8 cellular contexts compared by ENCODE assay signal in the genomic region with DNA sequence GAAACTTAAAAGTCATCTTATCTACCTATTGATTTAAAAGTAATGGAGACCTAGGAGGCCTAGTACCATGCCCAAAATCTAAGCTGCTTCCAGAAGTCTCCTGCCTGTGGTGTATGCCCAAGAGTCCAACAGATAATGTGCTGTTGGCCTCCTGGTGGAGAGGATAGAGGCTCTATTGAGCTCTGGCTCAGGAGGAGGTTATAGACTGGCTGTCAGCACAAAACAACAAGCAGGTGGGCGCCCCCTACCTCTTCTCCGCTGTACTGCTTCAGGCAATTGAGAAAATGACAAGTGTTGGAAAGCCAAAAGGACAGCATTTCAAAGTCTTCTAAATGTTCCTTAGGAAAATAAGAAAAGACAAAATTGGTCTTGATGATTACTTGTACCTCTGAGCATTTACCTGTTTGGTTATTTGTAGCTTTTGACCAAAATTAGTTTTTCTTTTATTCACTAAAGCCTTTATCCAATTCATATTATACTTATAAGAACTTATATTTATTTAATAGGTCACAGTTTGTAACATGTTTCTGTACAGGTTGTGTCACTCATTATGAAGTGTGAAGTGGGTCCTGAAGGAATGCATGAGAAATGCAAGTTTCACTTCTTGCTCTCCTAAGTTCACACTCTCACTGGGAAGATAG. TPM values are rescaled to one million over a fixed set of nuclear protein-coding genes. Genes with fewer than 3 reads are reported as not detected.
DNase-seq lines count a peak whose midpoint lies in the region; ATAC-seq, FAIRE-seq and TF ChIP-seq lines count a peak whose summit lies in the region.

No MANE protein-coding gene starts in this region.

- peak; percentile 97 for TF ChIP-seq CTCF in A673 (conservative IDR thresholded peaks at IDR 0.05; ENCODE audit: low read depth, low read length)

- peaks cover 2% of the 10 kb centered on the region for H3K4me1 Mint-ChIP-seq in activated CD4-positive, alpha-beta memory T cell treated with anti-CD3 and anti-CD28 coated beads, Interleukin-2, amount 10 ng/mL, durations not matched to agents 7 days and 5 days
- peaks cover 0 to 1% of the 10 kb centered on the region in 2 donors for H3K4me1 Mint-ChIP-seq in effector memory CD8-positive, alpha-beta T cell (ENCODE audit: low read depth in 2 of 2)
- peaks cover 0 to 6% (median 2%) of the 10 kb centered on the region in 4 donors for H3K4me1 Mint-ChIP-seq in naive thymus-derived CD8-positive, alpha-beta T cell

- POLR2A ChIA-PET in A673 (lab: Charles Lee; ENCODE audit: low non-redundant PET) = no interaction called here
- POLR2A ChIA-PET in activated CD4-positive, alpha-beta memory T cell treated with anti-CD3 and anti-CD28 coated beads, Interleukin-2, amount 10 ng/mL, durations not matched to agents 7 days and 5 days (lab: Charles Lee) = interaction anchor here (0.6 to 2.3 kb wide), 4 partner anchors 25 to 244 kb away, joined by 4 to 18 read pairs (median 4); no protein-coding TSS in a partner anchor
- POLR2A ChIA-PET in naive thymus-derived CD8-positive, alpha-beta T cell (lab: Charles Lee) = interaction anchor here (1.8 kb wide), 1 partner anchor 29 kb away, joined by 9 read pairs; no protein-coding TSS in a partner anchor

- no peak overlapping the region for H3K4me3 ChIP-seq in A673 (ENCODE audit: low read depth, low read length, poor library complexity, severe bottlenecking)

- no peaks in the 10 kb centered on the region for H3K9me3 Mint-ChIP-seq in activated CD4-positive, alpha-beta memory T cell treated with anti-CD3 and anti-CD28 coated beads, Interleukin-2, amount 10 ng/mL, durations not matched to agents 7 days and 5 days
- no peaks in the 10 kb centered on the region for H3K9me3 Mint-ChIP-seq in effector memory CD8-positive, alpha-beta T cell
- no peaks in the 10 kb centered on the region for H3K9me3 Mint-ChIP-seq in naive thymus-derived CD8-positive, alpha-beta T cell

- H3K27me3 Mint-ChIP-seq in activated CD4-positive, alpha-beta memory T cell treated with anti-CD3 and anti-CD28 coated beads, Interleukin-2, amount 10 ng/mL, durations not matched to agents 7 days and 5 days = no peaks in the 10 kb centered on the region
- no peaks in the 10 kb centered on the region for H3K27me3 Mint-ChIP-seq in effector memory CD8-positive, alpha-beta T cell
- no peaks in the 10 kb centered on the region for H3K27me3 Mint-ChIP-seq in naive thymus-derived CD8-positive, alpha-beta T cell

- no peaks in the 10 kb centered on the region for H3K27me3 ChIP-seq in A673 (replicated peaks; ENCODE audit: insufficient read depth, low read depth, low read length, poor library complexity)

- CTCF ChIA-PET in A673 (lab: Charles Lee) = interaction anchor here (0.6 to 1.2 kb wide), 6 partner anchors 9 to 237 kb away, joined by 3 to 5 read pairs (median 4); a partner anchor contains a TSS
- CTCF ChIA-PET in activated CD4-positive, alpha-beta memory T cell treated with anti-CD3 and anti-CD28 coated beads, Interleukin-2, amount 10 ng/mL, durations not matched to agents 7 days and 5 days (lab: Charles Lee) = interaction anchor here (0.7 to 2.8 kb wide), 36 partner anchors 9 to 325 kb away, joined by 3 to 24 read pairs (median 4); no protein-coding TSS in a partner anchor

- ATAC-seq in HG03066 (IDR thresholded peaks at IDR 0.05; ENCODE audit: low read depth, unreplicated experiment) = peak; percentile 80
- peak; percentile 100 for ATAC-seq in effector memory CD8-positive, alpha-beta T cell (replicated peaks)
- peak; percentile 99 to 100 for ATAC-seq in naive thymus-derived CD8-positive, alpha-beta T cell

- peak; percentile 83 for FAIRE-seq in GM18507 (lab: Jason Lieb, UNC)

- no peaks in the 10 kb centered on the region for H3K4me1 ChIP-seq in A673 (ENCODE audit: insufficient read depth, low read length, poor library complexity, severe bottlenecking)

- no peaks in the 10 kb centered on the region for H3K36me3 Mint-ChIP-seq in activated CD4-positive, alpha-beta memory T cell treated with anti-CD3 and anti-CD28 coated beads, Interleukin-2, amount 10 ng/mL, durations not matched to agents 7 days and 5 days (ENCODE audit: low read depth)
- H3K36me3 Mint-ChIP-seq in effector memory CD8-positive, alpha-beta T cell (ENCODE audit: insufficient read depth) = no peaks in the 10 kb centered on the region
- H3K36me3 Mint-ChIP-seq in naive thymus-derived CD8-positive, alpha-beta T cell = no peaks in the 10 kb centered on the region

- intact Hi-C loops in A673 (cut with micrococcal nuclease; ENCODE audit: unreplicated experiment) = loop anchor here (5.0 kb wide), 1 partner anchor 426 kb away; no protein-coding TSS in a partner anchor

- H3K36me3 ChIP-seq in A673 (ENCODE audit: insufficient read depth, low read length, poor library complexity, severe bottlenecking) = no peaks in the 10 kb centered on the region

- H3K9me3 ChIP-seq in A673 (ENCODE audit: low read depth, low read length, poor library complexity, severe bottlenecking) = no peaks in the 10 kb centered on the region

- no peak overlapping the region for H3K27ac Mint-ChIP-seq in activated CD4-positive, alpha-beta memory T cell treated with anti-CD3 and anti-CD28 coated beads, Interleukin-2, amount 10 ng/mL, durations not matched to agents 7 days and 5 days
- no peak overlapping the region for H3K27ac Mint-ChIP-seq in effector memory CD8-positive, alpha-beta T cell
- H3K27ac Mint-ChIP-seq in naive thymus-derived CD8-positive, alpha-beta T cell = peak overlapping the region in 2 of 10 donors; percentile 9 to 41

- BruUV-seq in A673 (replicated peaks; lab: Mats Ljungman, UMichigan) = no TSS peak

- DNase-seq in A673 (ENCODE audit: low spot score) (peak; percentile 86), GM18507 (ENCODE audit: extremely low spot score, insufficient read length, low read depth) (no peak), NCI-H748 treated with DMSO at 0.1 percent for 48 hours (lab: John Stamatoyannopoulos, UW) (peak; percentile 4)
- peak; percentile 84 for DNase-seq in activated CD4-positive, alpha-beta memory T cell treated with anti-CD3 and anti-CD28 coated beads, Interleukin-2, amount 10 ng/mL, durations not matched to agents 7 days and 5 days
- DNase-seq in effector memory CD8-positive, alpha-beta T cell = peak; percentile 73 to 82 (median 73)
- peak; percentile 49 to 86 (median 74) for DNase-seq in naive thymus-derived CD8-positive, alpha-beta T cell
- DNase-seq in stimulated activated naive CD4-positive, alpha-beta T cell treated with Interleukin-2 at 50 U/mL for 16 hours (lab: John Stamatoyannopoulos, UW) = peak; percentile 58

- H3K4me3 Mint-ChIP-seq in activated CD4-positive, alpha-beta memory T cell treated with anti-CD3 and anti-CD28 coated beads, Interleukin-2, amount 10 ng/mL, durations not matched to agents 7 days and 5 days = no peak overlapping the region
- H3K4me3 Mint-ChIP-seq in effector memory CD8-positive, alpha-beta T cell = no peak overlapping the region
- no peak overlapping the region for H3K4me3 Mint-ChIP-seq in naive thymus-derived CD8-positive, alpha-beta T cell

- H3K27ac ChIP-seq in A673 (ENCODE audit: low read depth, low read length, poor library complexity, severe bottlenecking) = no peak overlapping the region

RNA-seq across cellular contexts. Expression of a gene that starts 17.2 kb away (rescaled TPM):
- 22.8 and 23.3 TPM in 2 replicates for total RNA-seq in A673 (2021)
- total RNA-seq in activated CD4-positive, alpha-beta memory T cell treated with anti-CD3 and anti-CD28 coated beads, Interleukin-2, amount 10 ng/mL, durations not matched to agents 7 days and 5 days = 10 to 100 TPM; 35.4 to 35.5 TPM
- total RNA-seq in naive thymus-derived CD8-positive, alpha-beta T cell = 10 to 100 TPM; 45.2 to 48.5 TPM
- 10 to 100 TPM; 32.4 to 41.7 (median 32.8) TPM for polyA plus RNA-seq in naive thymus-derived CD8-positive, alpha-beta T cell
